Comparison of ENCODE assay signal across 8 cellular contexts in the genomic region with DNA sequence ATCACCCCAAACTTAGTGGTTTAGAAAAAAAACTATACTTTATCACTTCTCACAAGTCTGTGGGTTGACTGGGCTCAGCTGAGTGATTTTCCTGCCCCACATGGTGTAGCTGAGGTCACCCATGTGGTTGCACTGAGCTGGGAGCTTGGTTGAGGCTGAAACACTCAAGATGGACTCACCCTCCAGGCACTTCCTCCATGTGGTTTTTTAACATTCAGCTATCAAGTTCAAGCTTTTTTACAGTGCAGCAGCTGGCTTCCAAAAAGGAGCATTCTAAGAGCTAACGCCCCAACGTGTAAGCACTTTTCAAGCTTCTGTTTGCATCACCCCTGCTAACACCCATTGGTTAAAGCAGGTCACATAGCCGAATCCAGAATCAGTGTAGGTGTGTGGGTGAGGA.
DNase-seq lines count a peak whose midpoint lies in the region; ATAC-seq, FAIRE-seq and TF ChIP-seq lines count a peak whose summit lies in the region.

No MANE protein-coding gene starts in this region.

- peaks cover 17% of the 10 kb centered on the region for H3K4me1 Mint-ChIP-seq in activated naive CD8-positive, alpha-beta T cell treated with anti-CD3 and anti-CD28 coated beads, Interleukin-2, amount 50 U/mL, for 24 hours

- H3K4me3 Mint-ChIP-seq in activated naive CD8-positive, alpha-beta T cell treated with anti-CD3 and anti-CD28 coated beads, Interleukin-2, amount 50 U/mL, for 24 hours: no peak overlapping the region

- peaks cover 2% of the 10 kb centered on the region for H3K27me3 Mint-ChIP-seq in activated naive CD8-positive, alpha-beta T cell treated with anti-CD3 and anti-CD28 coated beads, Interleukin-2, amount 50 U/mL, for 24 hours

- H3K27ac Mint-ChIP-seq in activated naive CD8-positive, alpha-beta T cell treated with anti-CD3 and anti-CD28 coated beads, Interleukin-2, amount 50 U/mL, for 24 hours: peak overlapping the region; percentile 58

- FAIRE-seq in frontal cortex (lab: Jason Lieb, UNC): no peak

- no peak for TF ChIP-seq CTCF in GM13977 (IDR thresholded peaks at IDR 0.05; ENCODE audit: extremely low read depth, insufficient read depth, missing control alignments)

- DNase-seq in GM13977 (ENCODE audit: low spot score): peak; percentile 41
- peak; percentile 96 for DNase-seq in LHCN-M2 (ENCODE audit: low read depth)
- DNase-seq in activated naive CD8-positive, alpha-beta T cell treated with anti-CD3 and anti-CD28 coated beads, Interleukin-2, amount 50 U/mL, for 24 hours: peak; percentile 47
- peak; percentile 2 to 12 for DNase-seq in stimulated activated CD8-positive, alpha-beta memory T cell treated with anti-CD3 and anti-CD28 coated beads, Interleukin-4, amount 100 ng/mL, for 4 hours (ENCODE audit: low read depth in 2 of 2, low spot score in 1 of 2)
- DNase-seq in hippocampal formation (lab: John Stamatoyannopoulos, UW): no peak
- DNase-seq in frontal cortex (ENCODE audit: low spot score in 2 of 2): no peak
- no peak for DNase-seq in DMS114 treated with DMSO at 0.1 percent for 48 hours (lab: John Stamatoyannopoulos, UW; ENCODE audit: unreplicated experiment)

- peak; percentile 97 for ATAC-seq in GM21786 (IDR thresholded peaks at IDR 0.05; ENCODE audit: unreplicated experiment)
- ATAC-seq in activated naive CD8-positive, alpha-beta T cell treated with anti-CD3 and anti-CD28 coated beads, Interleukin-2, amount 50 U/mL, for 24 hours: peak; percentile 92

- in situ Hi-C loops in GM13977 (cut with MboI; ENCODE audit: low pct_unique_long_range_greater_than_20kb, low sequenced_read_pairs, unreplicated experiment): no loop called here

- peaks cover 3% of the 10 kb centered on the region for H3K36me3 Mint-ChIP-seq in activated naive CD8-positive, alpha-beta T cell treated with anti-CD3 and anti-CD28 coated beads, Interleukin-2, amount 50 U/mL, for 24 hours (ENCODE audit: low read depth)

- peaks cover 7% of the 10 kb centered on the region for H3K9me3 Mint-ChIP-seq in activated naive CD8-positive, alpha-beta T cell treated with anti-CD3 and anti-CD28 coated beads, Interleukin-2, amount 50 U/mL, for 24 hours

Comparison
In these comparisons a context has a peak if more than half of its experiments do, and no peak if none do; other contexts are left out.
1. DNase-seq: peak in GM13977 (single experiment), LHCN-M2 (single experiment), activated naive CD8-positive, alpha-beta T cell treated with anti-CD3 and anti-CD28 coated beads, Interleukin-2, amount 50 U/mL, for 24 hours (single experiment) and stimulated activated CD8-positive, alpha-beta memory T cell treated with anti-CD3 and anti-CD28 coated beads, Interleukin-4, amount 100 ng/mL, for 4 hours (2 of 2); none in hippocampal formation (0 of 2), frontal cortex (0 of 2) and DMS114 treated with DMSO at 0.1 percent for 48 hours (single experiment).